Comparison of ENCODE assay signal across 16 cellular contexts in the genomic region with DNA sequence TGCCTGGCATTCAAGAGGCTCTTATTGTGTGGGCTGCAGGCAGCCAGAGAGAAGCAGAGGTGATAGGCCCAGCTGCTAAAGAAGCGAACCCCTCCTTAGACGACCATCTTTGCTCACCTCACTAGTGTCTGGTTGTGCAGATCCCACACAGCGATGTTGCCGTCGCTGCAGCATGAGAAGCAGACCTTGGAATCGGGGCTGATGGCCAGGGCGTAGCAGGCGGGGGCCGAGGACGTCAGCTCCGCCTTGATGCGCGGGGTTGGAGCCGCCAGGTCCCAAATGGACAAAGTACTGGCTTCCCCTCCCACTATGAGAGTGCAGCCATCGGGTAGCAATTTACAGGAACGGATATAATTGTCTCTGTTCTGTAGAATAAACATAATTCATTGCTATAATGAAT.
A peak's percentile ranks its signal among the peaks of the same experiment; 100 is the strongest.
DNase-seq lines count a peak whose midpoint lies in the region; ATAC-seq and TF ChIP-seq lines count a peak whose summit lies in the region.
"Had no signal": no experiment of that assay in that cellular context is flagged by ENCODE, and none has a peak within 500 bp of the region (broad histone marks: within the 10 kb centered on the region; RNA-seq: fewer than 3 reads in every experiment).

No MANE protein-coding gene starts in this region.

- H3K4me1 ChIP-seq in gastroesophageal sphincter, result peaks cover 0 to 67% (median 5%) of the 10 kb centered on the region in 3 donors
- H3K4me1 ChIP-seq in mesenchymal stem cell (ENCODE audit: control insufficient read depth, insufficient read depth, low read depth, low read length), result peaks cover 14% of the 10 kb centered on the region
- H3K4me1 ChIP-seq in aorta (ENCODE audit: control insufficient read depth in 1 of 2, insufficient read depth in 2 of 2, low read length in 2 of 2), result peaks cover 0 to 13% of the 10 kb centered on the region in 2 donors
- H3K4me1 ChIP-seq in thyroid gland, result peaks cover 20 to 24% of the 10 kb centered on the region in 2 donors

- no peak overlapping the region for H4K91ac ChIP-seq in mesenchymal stem cell (ENCODE audit: low read length)

- peak overlapping the region; percentile 12 for H2BK15ac ChIP-seq in mesenchymal stem cell (ENCODE audit: low read depth, poor library complexity, severe bottlenecking)

- H3K4me3 ChIP-seq in gastroesophageal sphincter (no peak overlapping the region), mesenchymal stem cell (ENCODE audit: insufficient read depth in 1 of 2, low read depth in 1 of 2, low read length in 2 of 2) (no peak overlapping the region), aorta (ENCODE audit: low read length in 2 of 2) (no peak overlapping the region), thyroid gland (replicated peaks in 1 of 3) (no peak overlapping the region)
- H3K4me3 ChIP-seq: BLaER1, GM12878, GM23248 had no signal

- intact Hi-C loops in aorta (cut with DNase I), result loop anchor here in 1 of 2 donors (10.0 kb wide), 1 partner anchor 254 kb away; no protein-coding TSS in a partner anchor
- intact Hi-C loops in thyroid gland (cut with DNase I), result loop anchor here (10.0 kb wide), 1 partner anchor 94 kb away; a partner anchor contains a TSS

- 100% methylated on average over 1 of the region's 16 CpGs for WGBS in gastroesophageal sphincter (ENCODE audit: low coverage in 1 of 2), 2 donors
- 96% methylated on average over 14 of the region's 16 CpGs for WGBS in mesenchymal stem cell
- 94% methylated on average over 16 of the region's 16 CpGs for WGBS in aorta, 2 donors
- 96% methylated on average over 16 of the region's 16 CpGs for WGBS in thyroid gland, 2 donors

- no peak overlapping the region for H4K8ac ChIP-seq in mesenchymal stem cell (ENCODE audit: low read length)

- H2BK12ac ChIP-seq in mesenchymal stem cell (ENCODE audit: low read length in 2 of 2), result no peak overlapping the region

- TF ChIP-seq EP300 in gastroesophageal sphincter (IDR thresholded peaks at IDR 0.05), result no peak

- no peak overlapping the region for H3K18ac ChIP-seq in mesenchymal stem cell (ENCODE audit: low read depth in 1 of 2, low read length in 2 of 2)

- no peak overlapping the region for H3K23ac ChIP-seq in mesenchymal stem cell (ENCODE audit: low read length in 2 of 2)

- H3K4ac ChIP-seq in mesenchymal stem cell (ENCODE audit: low read depth in 1 of 2, low read length in 2 of 2), result no peak overlapping the region

- no peak for TF ChIP-seq CTCF in gastroesophageal sphincter (IDR thresholded peaks at IDR 0.05)
- TF ChIP-seq CTCF in thyroid gland (IDR thresholded peaks at IDR 0.05), result no peak

- H3K4me2 ChIP-seq in mesenchymal stem cell (ENCODE audit: low read length, poor library complexity, severe bottlenecking), result no peak overlapping the region
- H3K4me2 ChIP-seq: BLaER1 had no signal

- peak overlapping the region; percentile 70 for H2AK5ac ChIP-seq in mesenchymal stem cell (ENCODE audit: low read length, severe bottlenecking)

- H2BK5ac ChIP-seq in mesenchymal stem cell (ENCODE audit: low read depth, low read length, poor library complexity, severe bottlenecking), result no peak overlapping the region

- H3K9me3 ChIP-seq in gastroesophageal sphincter, result no peaks in the 10 kb centered on the region
- no peaks in the 10 kb centered on the region for H3K9me3 ChIP-seq in mesenchymal stem cell (ENCODE audit: control insufficient read depth, low read length)
- no peaks in the 10 kb centered on the region for H3K9me3 ChIP-seq in aorta (ENCODE audit: control insufficient read depth, low read length)
- H3K9me3 ChIP-seq in thyroid gland, result no peaks in the 10 kb centered on the region
- H3K9me3 ChIP-seq: BLaER1 had no signal

- H3K36me3 ChIP-seq in gastroesophageal sphincter (peaks cover 0 to 62% of the 10 kb centered on the region in 2 donors), mesenchymal stem cell (ENCODE audit: control insufficient read depth in 1 of 2, insufficient read depth in 2 of 2, low read depth in 1 of 2, low read length in 2 of 2) (peaks cover 24 to 63% of the 10 kb centered on the region in 2 experiments), aorta (ENCODE audit: control insufficient read depth in 1 of 2, insufficient read depth in 2 of 2, low read length in 1 of 2) (no peaks in the 10 kb centered on the region), thyroid gland (peaks cover 0 to 5% of the 10 kb centered on the region in 2 donors)

- H3K27ac ChIP-seq in gastroesophageal sphincter (peak overlapping the region in 3 of 4 donors; percentile 47 to 83 (median 73)), mesenchymal stem cell (ENCODE audit: low read length, poor library complexity, severe bottlenecking) (no peak overlapping the region), aorta (ENCODE audit: low read depth in 1 of 2, low read length in 2 of 2) (peak overlapping the region; percentile 20 to 38), thyroid gland (peak overlapping the region in 1 of 3 donors; percentile 97)
- H3K27ac ChIP-seq: 22Rv1, BLaER1, GM23248 had no signal

- ATAC-seq in gastroesophageal sphincter (no peak), aorta (ENCODE audit: low FRiP score) (no peak)
- ATAC-seq: GM12878 had no signal

- H2AFZ ChIP-seq in mesenchymal stem cell (ENCODE audit: low read depth, low read length), result no peak overlapping the region
- H2AFZ ChIP-seq: GM23248 had no signal

- H3K14ac ChIP-seq in mesenchymal stem cell (ENCODE audit: low read length in 2 of 2), result no peak overlapping the region

- TF ChIP-seq POLR2A in gastroesophageal sphincter (IDR thresholded peaks at IDR 0.05) (no peak), thyroid gland (IDR thresholded peaks at IDR 0.05) (no peak)

- no peaks in the 10 kb centered on the region for H3K79me1 ChIP-seq in mesenchymal stem cell (replicated peaks; ENCODE audit: low read length, poor library complexity, severe bottlenecking)

- peak; percentile 14 for DNase-seq in NCI-H1436 treated with DMSO at 0.1 percent for 48 hours (lab: John Stamatoyannopoulos, UW)
- DNase-seq in NCI-H1436 (lab: John Stamatoyannopoulos, UW), result no peak
- DNase-seq in mesenchymal stem cell, result no peak
- no peak for DNase-seq in aorta
- no peak for DNase-seq in thyroid gland
- DNase-seq in activated CD4-positive, alpha-beta T cell treated with anti-CD3 and anti-CD28 coated beads, Interleukin-2, amount 50 U/mL, for 4 hours, result no peak
- DNase-seq in SHP77 (lab: John Stamatoyannopoulos, UW), result no peak
- DNase-seq: AML-193; Calu3; CD4-positive, alpha-beta T cell; DMS 273 treated with DMSO at 0.1 percent for 48 hours; GM23248 had no signal

- H3K27me3 ChIP-seq in gastroesophageal sphincter, result no peaks in the 10 kb centered on the region
- H3K27me3 ChIP-seq in mesenchymal stem cell (ENCODE audit: control insufficient read depth in 1 of 2, insufficient read depth in 1 of 2, low read length in 2 of 2), result no peaks in the 10 kb centered on the region
- H3K27me3 ChIP-seq in aorta (ENCODE audit: control insufficient read depth in 1 of 2, insufficient read depth in 2 of 2, low read length in 1 of 2), result no peaks in the 10 kb centered on the region
- no peaks in the 10 kb centered on the region for H3K27me3 ChIP-seq in thyroid gland
- H3K27me3 ChIP-seq: BLaER1 had no signal

- no peak overlapping the region for H3K9ac ChIP-seq in mesenchymal stem cell (ENCODE audit: low read length)
- H3K9ac ChIP-seq: BLaER1, GM23248 had no signal

- no peak overlapping the region for H2BK120ac ChIP-seq in mesenchymal stem cell (ENCODE audit: low read depth, low read length)
